In the genomic region with DNA sequence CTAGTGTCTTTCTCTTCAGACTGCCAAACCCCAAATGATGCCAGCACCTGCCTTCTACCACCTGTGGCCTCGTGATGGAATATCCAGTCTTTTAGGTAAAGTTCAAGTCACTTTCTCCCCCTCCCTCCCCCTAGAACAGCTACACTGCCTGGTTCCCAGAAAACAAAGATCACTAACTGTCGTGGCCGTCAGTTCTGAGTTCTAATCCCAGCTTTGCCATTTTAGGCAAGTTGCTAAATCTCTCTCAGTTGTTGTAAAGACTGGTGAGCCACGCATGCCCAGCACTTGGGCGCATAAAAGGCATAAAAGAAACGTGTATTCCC, we compare ENCODE assay signal across 8 cellular contexts. TPM values are rescaled to one million over a fixed set of nuclear protein-coding genes. Genes with fewer than 3 reads are reported as not detected.
DNase-seq lines count a peak whose midpoint lies in the region; ATAC-seq and TF ChIP-seq lines count a peak whose summit lies in the region.

No MANE protein-coding gene starts in this region.

- H3K79me2 ChIP-seq in GM23248 (ENCODE audit: insufficient read depth) (peaks cover 45% of the 10 kb centered on the region), SU-DHL-6 (ENCODE audit: insufficient read depth, low read length) (peaks cover 28% of the 10 kb centered on the region)

- no peaks in the 10 kb centered on the region for H3K9me2 ChIP-seq in GM23248 (ENCODE audit: insufficient read depth)
- no peaks in the 10 kb centered on the region for H3K9me2 ChIP-seq in SU-DHL-6 (replicated peaks; ENCODE audit: insufficient read depth, low read length)

- 5 to 8% methylated on average over 6 of the region's 6 CpGs for WGBS in GM23248 (ENCODE audit: low coverage in 1 of 2, low lambda C conversion rate in 2 of 2, missing lambda C conversion rate in 2 of 2), 2 experiments

- intact Hi-C loops in sciatic nerve (cut with DNase I), result loop anchor here (5.0 kb wide), 1 partner anchor 137 kb away; no protein-coding TSS in a partner anchor

- H3F3A ChIP-seq in GM23248 (ENCODE audit: insufficient read depth) (peaks cover 20% of the 10 kb centered on the region), SU-DHL-6 (ENCODE audit: insufficient read depth) (peaks cover 6% of the 10 kb centered on the region; the same call in 1 of the 2 replicates)

- H4K20me1 ChIP-seq in GM23248 (ENCODE audit: insufficient read depth) (no peaks in the 10 kb centered on the region), SU-DHL-6 (ENCODE audit: low read depth, low read length) (no peaks in the 10 kb centered on the region)

- H3K36me3 ChIP-seq in GM23248 (ENCODE audit: low read depth) (no peaks in the 10 kb centered on the region), SU-DHL-6 (ENCODE audit: low read length) (no peaks in the 10 kb centered on the region), skeletal muscle tissue (ENCODE audit: control insufficient read depth in 3 of 3, insufficient read depth in 3 of 3, low read length in 3 of 3) (peaks cover 0 to 4% (median 0%) of the 10 kb centered on the region in 3 donors)

- TF ChIP-seq CTCF in SU-DHL-6 (IDR thresholded peaks at IDR 0.05; ENCODE audit: insufficient read depth, low read length, poor library complexity, severe bottlenecking), result no peak
- TF ChIP-seq CTCF in fibroblast of mammary gland (conservative IDR thresholded peaks at IDR 0.05; ENCODE audit: control insufficient read depth, insufficient read depth, low read depth, low read length), result no peak

- no peak for DNase-seq in GM23248
- no peak for DNase-seq in fibroblast of mammary gland (ENCODE audit: low read depth)
- DNase-seq in stimulated activated CD4-positive, alpha-beta T cell treated with anti-CD3 and anti-CD28 coated beads, Interleukin-2, amount 100 ng/mL, for 48 hours, result no peak
- DNase-seq in sciatic nerve (ENCODE audit: low spot score), result no peak
- no peak for DNase-seq in middle frontal gyrus (ENCODE audit: extremely low spot score, low spot score)

- peaks cover 36% of the 10 kb centered on the region for H3K4me1 ChIP-seq in GM23248 (ENCODE audit: insufficient read depth)
- peaks cover 48 to 64% (median 52%) of the 10 kb centered on the region in 3 donors for H3K4me1 ChIP-seq in skeletal muscle tissue (ENCODE audit: control insufficient read depth in 3 of 3, insufficient read depth in 3 of 3, low read length in 3 of 3)

- H3K4me2 ChIP-seq in GM23248 (ENCODE audit: unreplicated experiment) (peak overlapping the region; percentile 80), SU-DHL-6 (ENCODE audit: low read depth, low read length, poor library complexity, severe bottlenecking) (peak overlapping the region; percentile 55)

- H3K27ac ChIP-seq in GM23248 (peak overlapping the region; percentile 99), SU-DHL-6 (ENCODE audit: low read depth, low read length) (peak overlapping the region; percentile 43), skeletal muscle tissue (ENCODE audit: low read depth, low read length) (peak overlapping the region; percentile 96)

- H3K4me3 ChIP-seq in GM23248 (peak overlapping the region; percentile 56), SU-DHL-6 (ENCODE audit: insufficient read depth, low read length, poor library complexity, severe bottlenecking) (peak overlapping the region; percentile 14), fibroblast of mammary gland (ENCODE audit: control insufficient read depth, low read depth, low read length) (peak overlapping the region; percentile 10), skeletal muscle tissue (ENCODE audit: low read length in 3 of 3) (peak overlapping the region; percentile 2 to 63 (median 56))

- H3K9ac ChIP-seq in GM23248, result peak overlapping the region; percentile 87
- peak overlapping the region; percentile 24 for H3K9ac ChIP-seq in SU-DHL-6 (ENCODE audit: low read length)
- H3K9ac ChIP-seq in skeletal muscle tissue (ENCODE audit: low read depth in 1 of 3, low read length in 3 of 3), result peak overlapping the region; percentile 74 to 94 (median 83)

- H3K27me3 ChIP-seq in GM23248 (replicated peaks; ENCODE audit: insufficient read depth) (no peaks in the 10 kb centered on the region), SU-DHL-6 (ENCODE audit: low read length) (no peaks in the 10 kb centered on the region), skeletal muscle tissue (ENCODE audit: control insufficient read depth in 3 of 3, insufficient read depth in 3 of 3, low read length in 3 of 3) (no peaks in the 10 kb centered on the region)

- H3K9me3 ChIP-seq in GM23248 (ENCODE audit: low read depth), result no peaks in the 10 kb centered on the region
- no peaks in the 10 kb centered on the region for H3K9me3 ChIP-seq in SU-DHL-6 (ENCODE audit: insufficient read depth, low read length)
- no peaks in the 10 kb centered on the region for H3K9me3 ChIP-seq in skeletal muscle tissue (ENCODE audit: control insufficient read depth in 3 of 3, low read length in 3 of 3)

- H2AFZ ChIP-seq in GM23248 (peak overlapping the region; percentile 30; the same call in 1 of the 2 replicates), SU-DHL-6 (ENCODE audit: low read depth, low read length, severe bottlenecking) (peak overlapping the region; percentile 76)

- ATAC-seq in GM21390 (IDR thresholded peaks at IDR 0.05; ENCODE audit: unreplicated experiment) (no peak), sciatic nerve (no peak)

- in situ Hi-C loops in GM23248 (cut with MboI), result no loop called here

RNA-seq across cellular contexts. Expression of gene TRAPPC3, which starts 0.6 kb away (rescaled TPM):
- total RNA-seq in GM23248 (2014; rRNA removed; shearing (Covaris generic)), result 101 and 112 TPM in 2 replicates
- 134 and 135 TPM in 2 replicates for polyA plus RNA-seq in GM23248 (2016; fragmentation: Nextera tagmentation; extraction: Ambion mirVana)
- total RNA-seq in skeletal muscle tissue (30.3 TPM), sciatic nerve (46.8 TPM)

RNA-seq across cellular contexts. Expression of gene MAP7D1, which starts 6.0 kb away (rescaled TPM):
- total RNA-seq in GM23248 (2014; rRNA removed; shearing (Covaris generic)), result 160 and 224 TPM in 2 replicates
- polyA plus RNA-seq in GM23248 (2016; fragmentation: Nextera tagmentation; extraction: Ambion mirVana), result 34.8 and 35.8 TPM in 2 replicates
- total RNA-seq in skeletal muscle tissue, result 71.0 TPM
- 123 TPM for total RNA-seq in sciatic nerve

RNA-seq across cellular contexts. Expression of gene COL8A2, which starts 24.9 kb away (rescaled TPM):
- total RNA-seq in GM23248 (2014; rRNA removed; shearing (Covaris generic)), result 30.5 and 33.1 TPM in 2 replicates
- 2.9 and 3.2 TPM in 2 replicates for polyA plus RNA-seq in GM23248 (2016; fragmentation: Nextera tagmentation; extraction: Ambion mirVana)
- total RNA-seq in skeletal muscle tissue (11.0 TPM), sciatic nerve (47.3 TPM)

Comparison
In these comparisons a context has a peak if more than half of its experiments do, and no peak if none do; other contexts are left out.
1. H3K27ac ChIP-seq: peak in every context shown above with its lines; median percentile 99 in GM23248; 96 in skeletal muscle tissue; 43 in SU-DHL-6.
2. H3K9ac ChIP-seq: peak in every context shown above with its lines; median percentile 87 in GM23248; 83 in skeletal muscle tissue; 24 in SU-DHL-6.